ENCODE assay signal across 8 cellular contexts in genomic region chr18:63578357-63578958, GRCh38. TPM values are rescaled to one million over a fixed set of nuclear protein-coding genes. Genes with fewer than 3 reads are reported as not detected.
DNase-seq lines count a peak whose midpoint lies in the region; ATAC-seq, FAIRE-seq and TF ChIP-seq lines count a peak whose summit lies in the region.

No MANE protein-coding gene starts in this region.

- H3K27ac ChIP-seq in GM23338 (ENCODE audit: low read depth) (no peak overlapping the region), GM12878 (ENCODE audit: control insufficient read depth, insufficient read depth) (no peak overlapping the region), right lobe of liver (no peak overlapping the region)

- DNase-seq in NCI-H446 (lab: John Stamatoyannopoulos, UW), result peak; percentile 1 to 21
- DNase-seq in NCI-H446 treated with DMSO at 0.1 percent for 48 hours (lab: John Stamatoyannopoulos, UW), result no peak
- DNase-seq in GM23338 (ENCODE audit: low spot score), result peak; percentile 61
- peak; percentile 1 for DNase-seq in NCI-H187 treated with DMSO at 0.1 percent for 48 hours (lab: John Stamatoyannopoulos, UW)
- DNase-seq in GM12878 (ENCODE audit: low read depth, low spot score), result no peak
- DNase-seq in right lobe of liver, result no peak
- no peak for DNase-seq in activated T-cell treated with anti-CD3 and anti-CD28 coated beads, Interleukin-2, amount 50 U/mL, for 24 hours

- TF ChIP-seq RAD21 in GM12878 (IDR thresholded peaks at IDR 0.05; ENCODE audit: insufficient read depth, low read depth, low read length), result peak; percentile 90

- H4K20me1 ChIP-seq in GM23338 (replicated peaks; ENCODE audit: insufficient read depth) (no peaks in the 10 kb centered on the region), GM12878 (ENCODE audit: control insufficient read depth, insufficient read depth) (no peaks in the 10 kb centered on the region)

- POLR2A ChIA-PET in GM12878 (lab: Charles Lee), result no interaction called here

- no peaks in the 10 kb centered on the region for H3K27me3 ChIP-seq in GM23338 (ENCODE audit: insufficient read depth)
- no peaks in the 10 kb centered on the region for H3K27me3 ChIP-seq in GM12878 (replicated peaks in 1 of 2; ENCODE audit: control insufficient read depth in 2 of 2, insufficient read depth in 2 of 2, low read length in 1 of 2)
- H3K27me3 ChIP-seq in right lobe of liver, result no peaks in the 10 kb centered on the region

- ATAC-seq in GM23338 (peak; percentile 67), GM12878 (peak; percentile 77), right lobe of liver (peak; percentile 63 to 75 (median 69)), HG03097 (IDR thresholded peaks at IDR 0.05; ENCODE audit: low FRiP score, unreplicated experiment) (no peak)

- SMC1A ChIA-PET in GM12878 (lab: Charles Lee; ENCODE audit: uncharacterized antibody, unreplicated experiment), result interaction anchor here (0.7 to 6.1 kb wide), 17 partner anchors 9 to 359 kb away, joined by 3 to 130 read pairs (median 4); partner anchors contain the start of genes SERPINB12 and SERPINB13

- H3K79me2 ChIP-seq in GM23338 (replicated peaks; ENCODE audit: insufficient read depth), result no peaks in the 10 kb centered on the region
- H3K79me2 ChIP-seq in GM12878 (ENCODE audit: control insufficient read depth, insufficient read depth, low read length), result no peaks in the 10 kb centered on the region

- CTCF ChIA-PET in GM12878 (lab: Yijun Ruan, JAX), result interaction anchor here (0.6 to 8.7 kb wide), 30 partner anchors 11 to 503 kb away, joined by 3 to 237 read pairs (median 4); no protein-coding TSS in a partner anchor

- H3F3A ChIP-seq in GM23338 (replicated peaks; ENCODE audit: low read depth), result no peaks in the 10 kb centered on the region

- no TSS peak for BruUV-seq in GM12878 (replicated peaks; lab: Mats Ljungman, UMichigan)

- no peak overlapping the region for H3K4me3 Mint-ChIP-seq in GM23338
- no peak overlapping the region for H3K4me3 Mint-ChIP-seq in activated T-cell treated with anti-CD3 and anti-CD28 coated beads, Interleukin-2, amount 50 U/mL, for 24 hours

- H3K27ac Mint-ChIP-seq in GM23338, result no peak overlapping the region
- H3K27ac Mint-ChIP-seq in activated T-cell treated with anti-CD3 and anti-CD28 coated beads, Interleukin-2, amount 50 U/mL, for 24 hours, result no peak overlapping the region

- no peak overlapping the region for H2AFZ ChIP-seq in GM23338
- no peak overlapping the region for H2AFZ ChIP-seq in GM12878 (ENCODE audit: control insufficient read depth, low read depth, low read length)

- TF ChIP-seq POLR2A in GM12878 (IDR thresholded peaks at IDR 0.05; ENCODE audit: low read depth, low read length) (no peak), right lobe of liver (IDR thresholded peaks at IDR 0.05) (no peak)

- H3K4me2 ChIP-seq in GM23338 (no peak overlapping the region), GM12878 (ENCODE audit: control insufficient read depth, insufficient read depth) (no peak overlapping the region)

- WGBS in GM12878 (ENCODE audit: insufficient coverage, insufficient replicate concordance, low lambda C conversion rate, missing lambda C conversion rate), result 1% methylated on average over 5 of the region's 5 CpGs
- 6% methylated on average over 5 of the region's 5 CpGs for WGBS in right lobe of liver (ENCODE audit: insufficient coverage, low coverage, low lambda C conversion rate, missing lambda C conversion rate)

- peak; percentile 93 for FAIRE-seq in GM12878 (lab: Jason Lieb, UNC)

- no peaks in the 10 kb centered on the region for H3K9me2 ChIP-seq in GM23338 (ENCODE audit: insufficient read depth)

- in situ Hi-C loops in GM12878 (cut with MboI), result no loop called here

- H3K4me1 ChIP-seq in GM23338 (ENCODE audit: insufficient read depth) (no peaks in the 10 kb centered on the region), GM12878 (ENCODE audit: control insufficient read depth, insufficient read depth, low read length) (no peaks in the 10 kb centered on the region), right lobe of liver (no peaks in the 10 kb centered on the region)

- H3K4me1 Mint-ChIP-seq in GM23338, result no peaks in the 10 kb centered on the region
- no peaks in the 10 kb centered on the region for H3K4me1 Mint-ChIP-seq in activated T-cell treated with anti-CD3 and anti-CD28 coated beads, Interleukin-2, amount 50 U/mL, for 24 hours (ENCODE audit: low read depth)

- H3K9me3 ChIP-seq in GM12878 (replicated peaks; ENCODE audit: control insufficient read depth, insufficient read depth, low read length) (no peaks in the 10 kb centered on the region), right lobe of liver (no peaks in the 10 kb centered on the region)

- no peaks in the 10 kb centered on the region for H3K36me3 Mint-ChIP-seq in GM23338 (ENCODE audit: low read depth)
- no peaks in the 10 kb centered on the region for H3K36me3 Mint-ChIP-seq in activated T-cell treated with anti-CD3 and anti-CD28 coated beads, Interleukin-2, amount 50 U/mL, for 24 hours (ENCODE audit: low read depth)

- H3K4me3 ChIP-seq in GM23338 (no peak overlapping the region), GM12878 (no peak overlapping the region), right lobe of liver (no peak overlapping the region)

- RAD21 ChIA-PET in GM12878 (lab: Charles Lee; ENCODE audit: unreplicated experiment), result interaction anchor here (0.8 to 8.8 kb wide), 10 partner anchors 13 to 265 kb away, joined by 3 to 149 read pairs (median 5); no protein-coding TSS in a partner anchor

- H3K9me3 Mint-ChIP-seq in GM23338, result no peaks in the 10 kb centered on the region
- no peaks in the 10 kb centered on the region for H3K9me3 Mint-ChIP-seq in activated T-cell treated with anti-CD3 and anti-CD28 coated beads, Interleukin-2, amount 50 U/mL, for 24 hours

- TF ChIP-seq EP300 in GM12878 (IDR thresholded peaks at IDR 0.05; ENCODE audit: borderline replicate concordance in 1 of 2, control insufficient read depth in 1 of 2, low read depth in 2 of 2, low read length in 2 of 2), result no peak

- H3K9ac ChIP-seq in GM12878 (ENCODE audit: control insufficient read depth, insufficient read depth, low read length), result no peak overlapping the region

- H3K27me3 Mint-ChIP-seq in GM23338 (ENCODE audit: insufficient read depth, low read depth, poor library complexity), result no peaks in the 10 kb centered on the region
- peaks cover 5% of the 10 kb centered on the region for H3K27me3 Mint-ChIP-seq in activated T-cell treated with anti-CD3 and anti-CD28 coated beads, Interleukin-2, amount 50 U/mL, for 24 hours

- TF ChIP-seq CTCF in GM23338 (conservative IDR thresholded peaks at IDR 0.05; ENCODE audit: low read depth in 2 of 2) (peak; percentile 88 to 90), GM12878 (IDR thresholded peaks at IDR 0.05 in 2 of 3, conservative IDR thresholded peaks at IDR 0.05 in 1 of 3; ENCODE audit: control insufficient read depth in 2 of 3, extremely low read depth in 1 of 3, insufficient read depth in 1 of 3, low read depth in 3 of 3, low read length in 3 of 3) (peak; percentile 64 to 76 (median 74)), right lobe of liver (IDR thresholded peaks at IDR 0.05) (peak; percentile 51 to 65 (median 58))

- intact Hi-C loops in GM12878 (cut with micrococcal nuclease; ENCODE audit: unreplicated experiment), result loop anchor here (1.0 to 5.0 kb wide), 2 partner anchors 60 to 269 kb away; no protein-coding TSS in a partner anchor
- intact Hi-C loops in right lobe of liver (cut with DNase I), result no loop called here

- H3K36me3 ChIP-seq in GM23338 (ENCODE audit: insufficient read depth) (no peaks in the 10 kb centered on the region), GM12878 (ENCODE audit: control insufficient read depth in 2 of 2, insufficient read depth in 2 of 2, low read length in 1 of 2) (no peaks in the 10 kb centered on the region), right lobe of liver (no peaks in the 10 kb centered on the region)

TF ChIP-seq in GM12878, 131 proteins besides CTCF, POLR2A, EP300 and RAD21 (continues in another document):
- TF ChIP-seq YY1 (IDR thresholded peaks at IDR 0.05; ENCODE audit: low read depth, low read length), result peak; percentile 78

RNA-seq across cellular contexts. Expression of gene SERPINB13, which starts 8.7 kb away (rescaled TPM):
- total RNA-seq in GM23338 (2014; rRNA removed; shearing (Covaris generic)), result not detected in 2 replicates
- polyA plus RNA-seq in GM23338 (2016; fragmentation: Nextera tagmentation; extraction: Ambion mirVana), result not detected in 2 replicates
- total RNA-seq in GM12878 (2013; cell fraction: nucleolus; rRNA removed), result not detected in 2 replicates
- total RNA-seq in GM12878 (2014; rRNA removed), result not detected in 2 replicates
- total RNA-seq in GM12878 (2014; rRNA removed; fragmentation: Illumina TruSeq; extraction: Trizol), result not detected in 2 replicates
- total RNA-seq in GM12878 (2021), result not detected in 2 replicates
- polyA plus RNA-seq in GM12878 (2011; ENCODE audit: low read depth), result not detected
- polyA plus RNA-seq in GM12878 (2011; rRNA removed), result not detected in 2 replicates
- not detected in 2 replicates for polyA plus RNA-seq in GM12878 (2011; cell fraction: cytosol; rRNA removed)
- not detected in 2 replicates for polyA plus RNA-seq in GM12878 (2011; cell fraction: nucleus; rRNA removed)
- not detected in 2 replicates for polyA plus RNA-seq in GM12878 (2012)
- polyA plus RNA-seq in GM12878 (2014; fragmentation: Illumina TruSeq; extraction: Trizol), result not detected in 2 replicates
- not detected for polyA plus RNA-seq in GM12878 (2014; fragmentation: Nextera tagmentation; extraction: Ambion mirVana)
- not detected in 2 replicates for polyA plus RNA-seq in GM12878 (2014; rRNA removed)
- not detected for polyA plus RNA-seq in GM12878 (2016; fragmentation: Nextera tagmentation; extraction: Ambion mirVana)
- polyA minus RNA-seq in GM12878 (2011; rRNA and poly(A)+ RNA removed), result not detected in 2 replicates
- polyA minus RNA-seq in GM12878 (2011; cell fraction: cytosol; rRNA and poly(A)+ RNA removed), result not detected in 2 replicates
- not detected in 2 replicates for polyA minus RNA-seq in GM12878 (2011; cell fraction: nucleus; rRNA and poly(A)+ RNA removed)
- total RNA-seq in right lobe of liver, result not detected

RNA-seq across cellular contexts. Expression of gene SERPINB12, which starts 36.3 kb away (rescaled TPM):
- not detected in 2 replicates for total RNA-seq in GM23338 (2014; rRNA removed; shearing (Covaris generic))
- not detected in 2 replicates for polyA plus RNA-seq in GM23338 (2016; fragmentation: Nextera tagmentation; extraction: Ambion mirVana)
- total RNA-seq in GM12878 (2013; cell fraction: nucleolus; rRNA removed), result not detected in 2 replicates
- total RNA-seq in GM12878 (2014; rRNA removed), result not detected in 2 replicates
- total RNA-seq in GM12878 (2014; rRNA removed; fragmentation: Illumina TruSeq; extraction: Trizol), result not detected in 2 replicates
- total RNA-seq in GM12878 (2021), result not detected in 2 replicates
- polyA plus RNA-seq in GM12878 (2011; ENCODE audit: low read depth), result not detected
- polyA plus RNA-seq in GM12878 (2011; rRNA removed), result not detected in 2 replicates
- polyA plus RNA-seq in GM12878 (2011; cell fraction: cytosol; rRNA removed), result not detected in 2 replicates
- polyA plus RNA-seq in GM12878 (2011; cell fraction: nucleus; rRNA removed), result not detected in 2 replicates
- not detected in 2 replicates for polyA plus RNA-seq in GM12878 (2012)
- polyA plus RNA-seq in GM12878 (2014; fragmentation: Illumina TruSeq; extraction: Trizol), result not detected in 2 replicates
- not detected for polyA plus RNA-seq in GM12878 (2014; fragmentation: Nextera tagmentation; extraction: Ambion mirVana)
- not detected in 2 replicates for polyA plus RNA-seq in GM12878 (2014; rRNA removed)
- not detected for polyA plus RNA-seq in GM12878 (2016; fragmentation: Nextera tagmentation; extraction: Ambion mirVana)
- polyA minus RNA-seq in GM12878 (2011; rRNA and poly(A)+ RNA removed), result not detected in 2 replicates
- polyA minus RNA-seq in GM12878 (2011; cell fraction: cytosol; rRNA and poly(A)+ RNA removed), result not detected in 2 replicates
- not detected in 2 replicates for polyA minus RNA-seq in GM12878 (2011; cell fraction: nucleus; rRNA and poly(A)+ RNA removed)
- total RNA-seq in right lobe of liver, result not detected

Comparison
In these comparisons a context has a peak if more than half of its experiments do, and no peak if none do; other contexts are left out.
1. DNase-seq: peak in NCI-H446 (2 of 2), GM23338 (single experiment) and NCI-H187 treated with DMSO at 0.1 percent for 48 hours (single experiment); none in NCI-H446 treated with DMSO at 0.1 percent for 48 hours (single experiment), GM12878 (single experiment), right lobe of liver (0 of 3) and activated T-cell treated with anti-CD3 and anti-CD28 coated beads, Interleukin-2, amount 50 U/mL, for 24 hours (single experiment).
2. Peak in every context shown above with its lines, with median percentiles within 50 percentile points of each other: CTCF ChIP-seq.